17 cellular contexts compared by ENCODE assay signal in genomic region chr19:389935-390289, GRCh38. TPM values are rescaled to one million over a fixed set of nuclear protein-coding genes. Genes with fewer than 3 reads are reported as not detected.
"Had no signal": no experiment of that assay in that cellular context is flagged by ENCODE, and none has a peak within 500 bp of the region (broad histone marks: within the 10 kb centered on the region; RNA-seq: fewer than 3 reads in every experiment).

No MANE protein-coding gene starts in this region.

- ATAC-seq: naive thymus-derived CD4-positive, alpha-beta T cell; stimulated activated memory B cell treated with anti-CD40 and anti-IgM and Interleukin-4, amounts not matched to agents 10 μg/mL and 1 μg/mL and 100 μg/mL, for 72 hours had no signal

- H3K4me3 ChIP-seq: coronary artery, right atrium auricular region, tibial artery, upper lobe of left lung, vagina had no signal

- H3K4me1 ChIP-seq: right atrium auricular region, tibial artery, upper lobe of left lung, vagina had no signal

- DNase-seq: effector CD4-positive, alpha-beta T cell; foreskin melanocyte; hippocampal formation; kidney glomerular epithelial cell; mammary epithelial cell; naive thymus-derived CD4-positive, alpha-beta T cell; nephron progenitor cell; small intestine; stimulated activated CD4-positive, alpha-beta T cell treated with anti-CD3 and anti-CD28 coated beads, Interleukin-4, amount 100 ng/mL, for 24 hours; tibial artery had no signal

- H3K4me3 Mint-ChIP-seq: naive thymus-derived CD4-positive, alpha-beta T cell; nephron progenitor cell; stimulated activated memory B cell treated with anti-CD40 and anti-IgM and Interleukin-4, amounts not matched to agents 10 μg/mL and 1 μg/mL and 100 μg/mL, for 72 hours; stimulated activated naive CD8-positive, alpha-beta T cell treated with anti-CD3 and anti-CD28 coated beads, Interleukin-15, Interleukin-2, amounts not matched to agents 100 ng/mL and 50 ng/mL, for 24 hours had no signal

- H3K9me3 ChIP-seq: right atrium auricular region, tibial artery, upper lobe of left lung, vagina had no signal

- H3K27ac ChIP-seq: coronary artery, right atrium auricular region, tibial artery, upper lobe of left lung, vagina had no signal

- H3K36me3 ChIP-seq: right atrium auricular region, tibial artery, upper lobe of left lung, vagina had no signal

- H3K27me3 ChIP-seq: right atrium auricular region, upper lobe of left lung, vagina had no signal

- H3K27ac Mint-ChIP-seq: naive thymus-derived CD4-positive, alpha-beta T cell; nephron progenitor cell; stimulated activated memory B cell treated with anti-CD40 and anti-IgM and Interleukin-4, amounts not matched to agents 10 μg/mL and 1 μg/mL and 100 μg/mL, for 72 hours; stimulated activated naive CD8-positive, alpha-beta T cell treated with anti-CD3 and anti-CD28 coated beads, Interleukin-15, Interleukin-2, amounts not matched to agents 100 ng/mL and 50 ng/mL, for 24 hours had no signal

- H3K9me3 Mint-ChIP-seq: stimulated activated naive CD8-positive, alpha-beta T cell treated with anti-CD3 and anti-CD28 coated beads, Interleukin-15, Interleukin-2, amounts not matched to agents 100 ng/mL and 50 ng/mL, for 24 hours had no signal

RNA-seq across cellular contexts. Expression of gene C2CD4C, which starts 19.0 kb away (rescaled TPM):
- total RNA-seq: mononuclear cell; naive thymus-derived CD4-positive, alpha-beta T cell had no signal
- polyA plus RNA-seq: naive thymus-derived CD4-positive, alpha-beta T cell had no signal
